ENCODE assay signal across 15 cellular contexts in genomic region chr4:141497627-141498026, GRCh38.
DNase-seq lines count a peak whose midpoint lies in the region; ATAC-seq and TF ChIP-seq lines count a peak whose summit lies in the region.
"Had no signal": no experiment of that assay in that cellular context is flagged by ENCODE, and none has a peak within 500 bp of the region (broad histone marks: within the 10 kb centered on the region; RNA-seq: fewer than 3 reads in every experiment).

No MANE protein-coding gene starts in this region.

- no peaks in the 10 kb centered on the region for H3K4me1 ChIP-seq in heart left ventricle

- no peak for DNase-seq in activated T-cell treated with anti-CD3 and anti-CD28 coated beads, Interleukin-2, amount 50 U/mL, for 72 hours
- no peak for DNase-seq in activated T-cell treated with anti-CD3 and anti-CD28 coated beads, Interleukin-2, amount 50 U/mL, for 1 hour
- no peak for DNase-seq in stimulated activated naive CD4-positive, alpha-beta T cell (lab: John Stamatoyannopoulos, UW)
- DNase-seq in GM19238 (ENCODE audit: insufficient read length, low spot score) = no peak
- no peak for DNase-seq in heart left ventricle
- DNase-seq: activated gamma-delta T cell treated with Interleukin-2 at 50 U/mL for 16 hours, DMS 273 treated with DMSO at 0.1 percent for 48 hours, Karpas-422, left colon, NCI-H226, SIG-M5 had no signal

- no peak overlapping the region for H3K4me3 Mint-ChIP-seq in activated T-cell treated with anti-CD3 and anti-CD28 coated beads, Interleukin-2, amount 50 U/mL, for 72 hours
- no peak overlapping the region for H3K4me3 Mint-ChIP-seq in stimulated activated memory B cell treated with anti-CD40 and anti-IgM and Interleukin-4, amounts not matched to agents 10 μg/mL and 1 μg/mL and 100 μg/mL, for 72 hours
- H3K4me3 Mint-ChIP-seq: neural crest cell had no signal

- no peak for TF ChIP-seq POLR2A in heart left ventricle (IDR thresholded peaks at IDR 0.05)

- H3K27ac ChIP-seq in heart left ventricle = no peak overlapping the region

- no peak overlapping the region for H3K4me3 ChIP-seq in heart left ventricle

- intact Hi-C loops in heart left ventricle (cut with DNase I) = no loop called here

- no peak overlapping the region for H3K27ac Mint-ChIP-seq in activated T-cell treated with anti-CD3 and anti-CD28 coated beads, Interleukin-2, amount 50 U/mL, for 72 hours
- no peak overlapping the region for H3K27ac Mint-ChIP-seq in stimulated activated memory B cell treated with anti-CD40 and anti-IgM and Interleukin-4, amounts not matched to agents 10 μg/mL and 1 μg/mL and 100 μg/mL, for 72 hours

- no peaks in the 10 kb centered on the region for H3K36me3 ChIP-seq in heart left ventricle

- peak; percentile 80 to 83 for ATAC-seq in activated T-cell treated with anti-CD3 and anti-CD28 coated beads, Interleukin-2, amount 50 U/mL, for 72 hours (replicated peaks in 1 of 2)
- ATAC-seq in GM21717 (IDR thresholded peaks at IDR 0.05; ENCODE audit: unreplicated experiment) (peak; percentile 92), HG03135 (IDR thresholded peaks at IDR 0.05; ENCODE audit: unreplicated experiment) (peak; percentile 87), heart left ventricle (no peak)
- peak; percentile 65 for ATAC-seq in stimulated activated memory B cell treated with anti-CD40 and anti-IgM and Interleukin-4, amounts not matched to agents 10 μg/mL and 1 μg/mL and 100 μg/mL, for 72 hours
- ATAC-seq: left colon had no signal

- no peaks in the 10 kb centered on the region for H3K36me3 Mint-ChIP-seq in activated T-cell treated with anti-CD3 and anti-CD28 coated beads, Interleukin-2, amount 50 U/mL, for 72 hours (ENCODE audit: insufficient read depth in 2 of 2)
- no peaks in the 10 kb centered on the region for H3K36me3 Mint-ChIP-seq in stimulated activated memory B cell treated with anti-CD40 and anti-IgM and Interleukin-4, amounts not matched to agents 10 μg/mL and 1 μg/mL and 100 μg/mL, for 72 hours

- H3K27me3 Mint-ChIP-seq in activated T-cell treated with anti-CD3 and anti-CD28 coated beads, Interleukin-2, amount 50 U/mL, for 72 hours (ENCODE audit: low read depth) = peaks cover 1% of the 10 kb centered on the region
- no peaks in the 10 kb centered on the region for H3K27me3 Mint-ChIP-seq in stimulated activated memory B cell treated with anti-CD40 and anti-IgM and Interleukin-4, amounts not matched to agents 10 μg/mL and 1 μg/mL and 100 μg/mL, for 72 hours

- 82 to 92% (median 86%) methylated on average over 1 of the region's 1 CpG for WGBS in heart left ventricle, 4 donors

- no peaks in the 10 kb centered on the region for H3K27me3 ChIP-seq in heart left ventricle

- H3K9me3 ChIP-seq in heart left ventricle = no peaks in the 10 kb centered on the region

- H3K9me3 Mint-ChIP-seq in activated T-cell treated with anti-CD3 and anti-CD28 coated beads, Interleukin-2, amount 50 U/mL, for 72 hours = peaks cover 0 to 2% of the 10 kb centered on the region in 2 donors
- H3K9me3 Mint-ChIP-seq in stimulated activated memory B cell treated with anti-CD40 and anti-IgM and Interleukin-4, amounts not matched to agents 10 μg/mL and 1 μg/mL and 100 μg/mL, for 72 hours = no peaks in the 10 kb centered on the region
- H3K9me3 Mint-ChIP-seq: neural crest cell had no signal

- H3K4me1 Mint-ChIP-seq in activated T-cell treated with anti-CD3 and anti-CD28 coated beads, Interleukin-2, amount 50 U/mL, for 72 hours (ENCODE audit: low read depth) = no peaks in the 10 kb centered on the region
- H3K4me1 Mint-ChIP-seq in stimulated activated memory B cell treated with anti-CD40 and anti-IgM and Interleukin-4, amounts not matched to agents 10 μg/mL and 1 μg/mL and 100 μg/mL, for 72 hours = no peaks in the 10 kb centered on the region
- H3K4me1 Mint-ChIP-seq: neural crest cell had no signal

- no peak for TF ChIP-seq CTCF in heart left ventricle (IDR thresholded peaks at IDR 0.05)

Comparison
In these comparisons a context has a peak if more than half of its experiments do, and no peak if none do; other contexts are left out.
1. ATAC-seq: peak in activated T-cell treated with anti-CD3 and anti-CD28 coated beads, Interleukin-2, amount 50 U/mL, for 72 hours (2 of 2), GM21717 (single experiment), HG03135 (single experiment) and stimulated activated memory B cell treated with anti-CD40 and anti-IgM and Interleukin-4, amounts not matched to agents 10 μg/mL and 1 μg/mL and 100 μg/mL, for 72 hours (single experiment); none in heart left ventricle (0 of 4).